Comparison of ENCODE assay signal across 23 cellular contexts in the genomic region with DNA sequence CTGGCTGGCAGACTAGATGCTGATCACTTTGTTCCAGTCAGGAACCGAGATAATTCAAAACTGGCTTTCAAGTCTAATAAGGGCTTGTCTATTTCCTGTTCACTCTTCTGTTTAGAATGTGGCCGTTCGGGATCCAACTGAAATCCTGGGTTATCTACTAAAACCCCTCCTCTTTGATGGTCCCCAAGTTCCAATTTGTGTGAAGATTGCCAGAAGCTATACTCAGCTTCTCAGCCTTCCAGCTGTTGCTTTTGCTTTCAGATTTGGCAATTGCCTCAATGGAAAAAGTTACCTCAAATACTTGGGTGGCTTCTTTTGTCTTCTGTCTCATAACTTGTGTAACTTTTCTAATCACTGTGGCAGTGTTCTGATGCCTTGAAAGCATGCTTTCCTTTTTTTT. TPM values are rescaled to one million over a fixed set of nuclear protein-coding genes. Genes with fewer than 3 reads are reported as not detected.
DNase-seq lines count a peak whose midpoint lies in the region; ATAC-seq and TF ChIP-seq lines count a peak whose summit lies in the region.
"Had no signal": no experiment of that assay in that cellular context is flagged by ENCODE, and none has a peak within 500 bp of the region (broad histone marks: within the 10 kb centered on the region; RNA-seq: fewer than 3 reads in every experiment).

No MANE protein-coding gene starts in this region.

- no peaks in the 10 kb centered on the region for H3K27me3 ChIP-seq in CD4-positive, alpha-beta T cell (ENCODE audit: control insufficient read depth, insufficient read depth, low read length)
- no peaks in the 10 kb centered on the region for H3K27me3 ChIP-seq in ascending aorta
- H3K27me3 ChIP-seq in GM23338 (ENCODE audit: insufficient read depth) = no peaks in the 10 kb centered on the region
- H3K27me3 ChIP-seq: adrenal gland, upper lobe of left lung had no signal

- H3K9me3 Mint-ChIP-seq in CD4-positive, alpha-beta T cell = no peaks in the 10 kb centered on the region
- no peaks in the 10 kb centered on the region for H3K9me3 Mint-ChIP-seq in T-helper 2 cell treated with Interferon-gamma antibody and Interleukin-4, amounts not matched to agents 5 μg/mL and 100 μg/mL, for 36 hours
- H3K9me3 Mint-ChIP-seq in GM23338 = no peaks in the 10 kb centered on the region
- H3K9me3 Mint-ChIP-seq: central memory CD8-positive, alpha-beta T cell had no signal

- no peak for DNase-seq in activated CD4-positive, CD25-positive, alpha-beta regulatory T cell treated with anti-CD3 and anti-CD28 coated beads, Interleukin-2, amount 50 U/mL, for 72 hours
- no peak for DNase-seq in CD4-positive, alpha-beta T cell
- peak; percentile 20 for DNase-seq in T-helper 2 cell treated with Interferon-gamma antibody and Interleukin-4, amounts not matched to agents 5 μg/mL and 100 μg/mL, for 36 hours (ENCODE audit: low spot score)
- peak; percentile 12 for DNase-seq in dermis blood vessel endothelial cell
- no peak for DNase-seq in ascending aorta (ENCODE audit: low spot score in 2 of 2)
- DNase-seq in mucosa of descending colon = no peak
- DNase-seq in GM23338 (ENCODE audit: low spot score) = no peak
- DNase-seq: adrenal gland, DMS 273 treated with DMSO at 0.1 percent for 48 hours, foreskin melanocyte, left colon, NCI-H1436 treated with DMSO at 0.1 percent for 48 hours, NCI-H2227 treated with DMSO at 0.1 percent for 48 hours, Right ventricle myocardium superior, upper lobe of left lung had no signal

- H3K4me3 ChIP-seq in ascending aorta = no peak overlapping the region
- no peak overlapping the region for H3K4me3 ChIP-seq in mucosa of descending colon
- no peak overlapping the region for H3K4me3 ChIP-seq in GM23338
- H3K4me3 ChIP-seq: adrenal gland, HAP-1, upper lobe of left lung had no signal

- H4K20me1 ChIP-seq in GM23338 (replicated peaks; ENCODE audit: insufficient read depth) = no peaks in the 10 kb centered on the region

- POLR2A ChIA-PET in CD4-positive, alpha-beta T cell (lab: Charles Lee) = no interaction called here

- no peaks in the 10 kb centered on the region for H3K9me2 ChIP-seq in GM23338 (ENCODE audit: insufficient read depth)

- CTCF ChIA-PET in CD4-positive, alpha-beta T cell (lab: Charles Lee) = no interaction called here

- peaks cover 13% of the 10 kb centered on the region for H3K36me3 Mint-ChIP-seq in CD4-positive, alpha-beta T cell (ENCODE audit: low read depth)
- peaks cover 1% of the 10 kb centered on the region for H3K36me3 Mint-ChIP-seq in T-helper 2 cell treated with Interferon-gamma antibody and Interleukin-4, amounts not matched to agents 5 μg/mL and 100 μg/mL, for 36 hours (ENCODE audit: low read depth)
- no peaks in the 10 kb centered on the region for H3K36me3 Mint-ChIP-seq in GM23338 (ENCODE audit: low read depth)

- intact Hi-C loops in CD4-positive, alpha-beta T cell (cut with DNase I, micrococcal nuclease) = no loop called here
- intact Hi-C loops in ascending aorta (cut with DNase I) = no loop called here
- intact Hi-C loops in mucosa of descending colon (cut with DNase I, micrococcal nuclease) = no loop called here

- no peak overlapping the region for H3K27ac Mint-ChIP-seq in CD4-positive, alpha-beta T cell
- peak overlapping the region; percentile 29 for H3K27ac Mint-ChIP-seq in T-helper 2 cell treated with Interferon-gamma antibody and Interleukin-4, amounts not matched to agents 5 μg/mL and 100 μg/mL, for 36 hours
- H3K27ac Mint-ChIP-seq in GM23338 = no peak overlapping the region

- no peaks in the 10 kb centered on the region for H3K79me2 ChIP-seq in GM23338 (replicated peaks; ENCODE audit: insufficient read depth)

- H2AFZ ChIP-seq in GM23338 = no peak overlapping the region

- no peak overlapping the region for H3K27ac ChIP-seq in CD4-positive, alpha-beta T cell (ENCODE audit: low read depth, low read length)
- H3K27ac ChIP-seq in ascending aorta = no peak overlapping the region
- H3K27ac ChIP-seq in GM23338 (ENCODE audit: low read depth) = no peak overlapping the region
- H3K27ac ChIP-seq: 22Rv1, adrenal gland, upper lobe of left lung had no signal

- no peaks in the 10 kb centered on the region for H3F3A ChIP-seq in GM23338 (replicated peaks; ENCODE audit: low read depth)

- no peaks in the 10 kb centered on the region for H3K27me3 Mint-ChIP-seq in CD4-positive, alpha-beta T cell
- no peaks in the 10 kb centered on the region for H3K27me3 Mint-ChIP-seq in T-helper 2 cell treated with Interferon-gamma antibody and Interleukin-4, amounts not matched to agents 5 μg/mL and 100 μg/mL, for 36 hours (ENCODE audit: low read depth)
- peaks cover 3% of the 10 kb centered on the region for H3K27me3 Mint-ChIP-seq in GM23338 (ENCODE audit: insufficient read depth, low read depth, poor library complexity)
- H3K27me3 Mint-ChIP-seq: central memory CD8-positive, alpha-beta T cell had no signal

- peaks cover 0 to 3% of the 10 kb centered on the region in 2 donors for H3K36me3 ChIP-seq in ascending aorta
- no peaks in the 10 kb centered on the region for H3K36me3 ChIP-seq in mucosa of descending colon (ENCODE audit: low read depth)
- no peaks in the 10 kb centered on the region for H3K36me3 ChIP-seq in GM23338 (ENCODE audit: insufficient read depth)
- H3K36me3 ChIP-seq: adrenal gland, HAP-1, upper lobe of left lung had no signal

- peaks cover 9% of the 10 kb centered on the region for H3K4me1 Mint-ChIP-seq in CD4-positive, alpha-beta T cell (ENCODE audit: low read depth)
- peaks cover 10% of the 10 kb centered on the region for H3K4me1 Mint-ChIP-seq in T-helper 2 cell treated with Interferon-gamma antibody and Interleukin-4, amounts not matched to agents 5 μg/mL and 100 μg/mL, for 36 hours (ENCODE audit: low read depth)
- H3K4me1 Mint-ChIP-seq in GM23338 = no peaks in the 10 kb centered on the region
- H3K4me1 Mint-ChIP-seq: central memory CD8-positive, alpha-beta T cell had no signal

- no peaks in the 10 kb centered on the region for H3K4me1 ChIP-seq in ascending aorta
- no peaks in the 10 kb centered on the region for H3K4me1 ChIP-seq in mucosa of descending colon (ENCODE audit: low read depth)
- H3K4me1 ChIP-seq in GM23338 (ENCODE audit: insufficient read depth) = no peaks in the 10 kb centered on the region
- H3K4me1 ChIP-seq: adrenal gland, HAP-1, upper lobe of left lung had no signal

- ATAC-seq in activated CD4-positive, CD25-positive, alpha-beta regulatory T cell treated with anti-CD3 and anti-CD28 coated beads, Interleukin-2, amount 50 U/mL, for 24 hours = peak; percentile 60 to 69
- ATAC-seq in CD4-positive, alpha-beta T cell (ENCODE audit: poor library complexity) = no peak
- ATAC-seq in mucosa of descending colon = no peak
- ATAC-seq in GM23338 = no peak
- ATAC-seq: left colon had no signal

- H3K9me3 ChIP-seq in CD4-positive, alpha-beta T cell (ENCODE audit: control insufficient read depth, low read length) = no peaks in the 10 kb centered on the region
- H3K9me3 ChIP-seq in ascending aorta = no peaks in the 10 kb centered on the region
- H3K9me3 ChIP-seq in mucosa of descending colon = no peaks in the 10 kb centered on the region
- H3K9me3 ChIP-seq: adrenal gland, HAP-1, upper lobe of left lung had no signal

- peak overlapping the region; percentile 48 for H3K4me3 Mint-ChIP-seq in CD4-positive, alpha-beta T cell
- H3K4me3 Mint-ChIP-seq in T-helper 2 cell treated with Interferon-gamma antibody and Interleukin-4, amounts not matched to agents 5 μg/mL and 100 μg/mL, for 36 hours = peak overlapping the region; percentile 68
- no peak overlapping the region for H3K4me3 Mint-ChIP-seq in GM23338
- H3K4me3 Mint-ChIP-seq: central memory CD8-positive, alpha-beta T cell had no signal

- TF ChIP-seq CTCF in CD4-positive, alpha-beta T cell (IDR thresholded peaks at IDR 0.05) = no peak
- no peak for TF ChIP-seq CTCF in ascending aorta (IDR thresholded peaks at IDR 0.05)
- no peak for TF ChIP-seq CTCF in mucosa of descending colon (IDR thresholded peaks at IDR 0.05)
- TF ChIP-seq CTCF in GM23338 (conservative IDR thresholded peaks at IDR 0.05; ENCODE audit: low read depth in 2 of 2) = no peak

- no peak overlapping the region for H3K4me2 ChIP-seq in GM23338

TF ChIP-seq in GM23338, 12 proteins besides CTCF, POLR2A, EP300 and RAD21 (continues in another document):
- TF ChIP-seq EZH2 (IDR thresholded peaks at IDR 0.05; ENCODE audit: low read depth, unreplicated experiment) = no peak
- TF ChIP-seq POLR2AphosphoS5 (IDR thresholded peaks at IDR 0.05; ENCODE audit: low read depth) = no peak
- TF ChIP-seq, protein P1, sequence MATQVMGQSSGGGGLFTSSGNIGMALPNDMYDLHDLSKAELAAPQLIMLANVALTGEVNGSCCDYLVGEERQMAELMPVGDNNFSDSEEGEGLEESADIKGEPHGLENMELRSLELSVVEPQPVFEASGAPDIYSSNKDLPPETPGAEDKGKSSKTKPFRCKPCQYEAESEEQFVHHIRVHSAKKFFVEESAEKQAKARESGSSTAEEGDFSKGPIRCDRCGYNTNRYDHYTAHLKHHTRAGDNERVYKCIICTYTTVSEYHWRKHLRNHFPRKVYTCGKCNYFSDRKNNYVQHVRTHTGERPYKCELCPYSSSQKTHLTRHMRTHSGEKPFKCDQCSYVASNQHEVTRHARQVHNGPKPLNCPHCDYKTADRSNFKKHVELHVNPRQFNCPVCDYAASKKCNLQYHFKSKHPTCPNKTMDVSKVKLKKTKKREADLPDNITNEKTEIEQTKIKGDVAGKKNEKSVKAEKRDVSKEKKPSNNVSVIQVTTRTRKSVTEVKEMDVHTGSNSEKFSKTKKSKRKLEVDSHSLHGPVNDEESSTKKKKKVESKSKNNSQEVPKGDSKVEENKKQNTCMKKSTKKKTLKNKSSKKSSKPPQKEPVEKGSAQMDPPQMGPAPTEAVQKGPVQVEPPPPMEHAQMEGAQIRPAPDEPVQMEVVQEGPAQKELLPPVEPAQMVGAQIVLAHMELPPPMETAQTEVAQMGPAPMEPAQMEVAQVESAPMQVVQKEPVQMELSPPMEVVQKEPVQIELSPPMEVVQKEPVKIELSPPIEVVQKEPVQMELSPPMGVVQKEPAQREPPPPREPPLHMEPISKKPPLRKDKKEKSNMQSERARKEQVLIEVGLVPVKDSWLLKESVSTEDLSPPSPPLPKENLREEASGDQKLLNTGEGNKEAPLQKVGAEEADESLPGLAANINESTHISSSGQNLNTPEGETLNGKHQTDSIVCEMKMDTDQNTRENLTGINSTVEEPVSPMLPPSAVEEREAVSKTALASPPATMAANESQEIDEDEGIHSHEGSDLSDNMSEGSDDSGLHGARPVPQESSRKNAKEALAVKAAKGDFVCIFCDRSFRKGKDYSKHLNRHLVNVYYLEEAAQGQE (IDR thresholded peaks at IDR 0.05; ENCODE audit: unreplicated experiment) = no peak

RNA-seq across cellular contexts. Expression of a gene that starts 43.7 kb away (rescaled TPM):
- total RNA-seq in CD4-positive, alpha-beta T cell = 1 to 10 TPM; 1.8 to 2.8 TPM
- 2.7 and 6.1 TPM in 2 replicates for total RNA-seq in dermis blood vessel endothelial cell
- total RNA-seq in ascending aorta = 3.6 TPM
- total RNA-seq in mucosa of descending colon = 1 to 10 TPM; 3.5 to 8.0 (median 7.1) TPM
- 2.3 and 4.1 TPM in 2 replicates for total RNA-seq in GM23338 (2014; rRNA removed; shearing (Covaris generic))
- polyA plus RNA-seq in GM23338 (2016; fragmentation: Nextera tagmentation; extraction: Ambion mirVana) = 2.9 and 3.0 TPM in 2 replicates

RNA-seq across cellular contexts. Expression of a gene that starts 48.7 kb away (rescaled TPM):
- not detected for total RNA-seq in CD4-positive, alpha-beta T cell
- total RNA-seq in dermis blood vessel endothelial cell = not detected in 2 replicates
- total RNA-seq in ascending aorta = not detected
- total RNA-seq in mucosa of descending colon = not detected
- 0.89 and 0.94 TPM in 2 replicates for total RNA-seq in GM23338 (2014; rRNA removed; shearing (Covaris generic))
- 0.68 and 0.92 TPM in 2 replicates for polyA plus RNA-seq in GM23338 (2016; fragmentation: Nextera tagmentation; extraction: Ambion mirVana)
- total RNA-seq: adrenal gland; left colon; mucosa of gallbladder; Right ventricle myocardium superior; skeletal muscle tissue; T-helper 2 cell treated with Interferon-gamma antibody and Interleukin-4, amounts not matched to agents 100 ng/mL and 5 ng/mL, for 36 hours; upper lobe of left lung had no signal
- polyA plus RNA-seq: adrenal gland, BJ had no signal

Comparison
In these comparisons a context has a peak if more than half of its experiments do, and no peak if none do; other contexts are left out.
1. ATAC-seq: peak in activated CD4-positive, CD25-positive, alpha-beta regulatory T cell treated with anti-CD3 and anti-CD28 coated beads, Interleukin-2, amount 50 U/mL, for 24 hours (2 of 2); none in CD4-positive, alpha-beta T cell (single experiment), mucosa of descending colon (single experiment) and GM23338 (single experiment).
2. DNase-seq: peak in T-helper 2 cell treated with Interferon-gamma antibody and Interleukin-4, amounts not matched to agents 5 μg/mL and 100 μg/mL, for 36 hours (single experiment) and dermis blood vessel endothelial cell (single experiment); none in activated CD4-positive, CD25-positive, alpha-beta regulatory T cell treated with anti-CD3 and anti-CD28 coated beads, Interleukin-2, amount 50 U/mL, for 72 hours (single experiment), CD4-positive, alpha-beta T cell (0 of 10), ascending aorta (0 of 2), mucosa of descending colon (0 of 3) and GM23338 (single experiment).